In genomic region chr10:92142512-92142911, GRCh38 we compare ENCODE assay signal across 12 cellular contexts.
DNase-seq lines count a peak whose midpoint lies in the region; ATAC-seq and TF ChIP-seq lines count a peak whose summit lies in the region.
"Had no signal": no experiment of that assay in that cellular context is flagged by ENCODE, and none has a peak within 500 bp of the region (broad histone marks: within the 10 kb centered on the region; RNA-seq: fewer than 3 reads in every experiment).

No MANE protein-coding gene starts in this region.

- intact Hi-C loops in dendritic cell treated with granulocyte-macrophage colony-stimulating factor and Interleukin-4, amounts not matched to agents 40 ng/mL and 50 ng/mL, for 4 days (cut with micrococcal nuclease): no loop called here
- intact Hi-C loops in body of pancreas (cut with DNase I): no loop called here

- peaks cover 15% of the 10 kb centered on the region for H3K4me1 ChIP-seq in body of pancreas

- peak; percentile 16 for DNase-seq in NCI-H748 (lab: John Stamatoyannopoulos, UW; ENCODE audit: unreplicated experiment)
- no peak for DNase-seq in NCI-H748 treated with DMSO at 0.1 percent for 48 hours (lab: John Stamatoyannopoulos, UW)
- peak; percentile 14 for DNase-seq in M059J (ENCODE audit: low read depth)
- no peak for DNase-seq in type B pancreatic cell (ENCODE audit: extremely low spot score, unreplicated experiment)
- no peak for DNase-seq in hepatic stellate cell (ENCODE audit: low spot score)
- DNase-seq in body of pancreas: no peak
- DNase-seq: activated CD4-positive, alpha-beta T cell treated with anti-CD3 and anti-CD28 coated beads for 36 hours; GOT3; NCI-H2081 treated with DMSO at 0.1 percent for 48 hours; small intestine had no signal

- H3K4me1 Mint-ChIP-seq in dendritic cell treated with granulocyte-macrophage colony-stimulating factor and Interleukin-4, amounts not matched to agents 40 ng/mL and 50 ng/mL, for 4 days (ENCODE audit: low read depth): peaks cover 34% of the 10 kb centered on the region
- peaks cover 6% of the 10 kb centered on the region for H3K4me1 Mint-ChIP-seq in type B pancreatic cell (ENCODE audit: unreplicated experiment)
- no peaks in the 10 kb centered on the region for H3K4me1 Mint-ChIP-seq in activated T-helper 17 cell treated with anti-CD3 and anti-CD28 coated beads, Interleukin-2, amount 50 U/mL, for 72 hours
- H3K4me1 Mint-ChIP-seq: activated CD4-positive, alpha-beta T cell treated with anti-CD3 and anti-CD28 coated beads for 36 hours had no signal

- peak overlapping the region; percentile 32 for H3K4me3 Mint-ChIP-seq in dendritic cell treated with granulocyte-macrophage colony-stimulating factor and Interleukin-4, amounts not matched to agents 40 ng/mL and 50 ng/mL, for 4 days
- H3K4me3 Mint-ChIP-seq in type B pancreatic cell: no peak overlapping the region
- H3K4me3 Mint-ChIP-seq in activated T-helper 17 cell treated with anti-CD3 and anti-CD28 coated beads, Interleukin-2, amount 50 U/mL, for 72 hours: no peak overlapping the region
- H3K4me3 Mint-ChIP-seq: activated CD4-positive, alpha-beta T cell treated with anti-CD3 and anti-CD28 coated beads for 36 hours had no signal

- peak overlapping the region; percentile 72 for H3K27ac Mint-ChIP-seq in dendritic cell treated with granulocyte-macrophage colony-stimulating factor and Interleukin-4, amounts not matched to agents 40 ng/mL and 50 ng/mL, for 4 days
- H3K27ac Mint-ChIP-seq in type B pancreatic cell: peak overlapping the region; percentile 33
- H3K27ac Mint-ChIP-seq in activated T-helper 17 cell treated with anti-CD3 and anti-CD28 coated beads, Interleukin-2, amount 50 U/mL, for 72 hours: no peak overlapping the region
- H3K27ac Mint-ChIP-seq: activated CD4-positive, alpha-beta T cell treated with anti-CD3 and anti-CD28 coated beads for 36 hours had no signal

- H3K4me3 ChIP-seq in body of pancreas: no peak overlapping the region

- ATAC-seq in activated T-helper 17 cell treated with anti-CD3 and anti-CD28 coated beads, Interleukin-2, amount 50 U/mL, for 72 hours (replicated peaks): no peak
- ATAC-seq in body of pancreas: no peak
- ATAC-seq: activated CD4-positive, alpha-beta T cell treated with anti-CD3 and anti-CD28 coated beads for 36 hours had no signal

- TF ChIP-seq POLR2A in body of pancreas (IDR thresholded peaks at IDR 0.05): no peak

- 57 to 60% methylated on average over 1 of the region's 1 CpG for WGBS in body of pancreas, 2 donors

- H3K27me3 ChIP-seq in body of pancreas: no peaks in the 10 kb centered on the region

- H3K36me3 Mint-ChIP-seq in dendritic cell treated with granulocyte-macrophage colony-stimulating factor and Interleukin-4, amounts not matched to agents 40 ng/mL and 50 ng/mL, for 4 days (ENCODE audit: low read depth): peaks cover 22% of the 10 kb centered on the region
- peaks cover 9% of the 10 kb centered on the region for H3K36me3 Mint-ChIP-seq in type B pancreatic cell
- peaks cover 22% of the 10 kb centered on the region for H3K36me3 Mint-ChIP-seq in activated T-helper 17 cell treated with anti-CD3 and anti-CD28 coated beads, Interleukin-2, amount 50 U/mL, for 72 hours (ENCODE audit: low read depth)

- no peaks in the 10 kb centered on the region for H3K27me3 Mint-ChIP-seq in dendritic cell treated with granulocyte-macrophage colony-stimulating factor and Interleukin-4, amounts not matched to agents 40 ng/mL and 50 ng/mL, for 4 days
- no peaks in the 10 kb centered on the region for H3K27me3 Mint-ChIP-seq in type B pancreatic cell
- no peaks in the 10 kb centered on the region for H3K27me3 Mint-ChIP-seq in activated T-helper 17 cell treated with anti-CD3 and anti-CD28 coated beads, Interleukin-2, amount 50 U/mL, for 72 hours
- H3K27me3 Mint-ChIP-seq: activated CD4-positive, alpha-beta T cell treated with anti-CD3 and anti-CD28 coated beads for 36 hours had no signal

- H3K36me3 ChIP-seq in body of pancreas (replicated peaks in 1 of 2; ENCODE audit: insufficient read depth in 1 of 2, low read depth in 2 of 2): peaks cover 0 to 1% of the 10 kb centered on the region in 2 donors

- peak overlapping the region in 2 of 4 donors; percentile 10 to 24 for H3K27ac ChIP-seq in body of pancreas

- H3K9me3 ChIP-seq in body of pancreas: no peaks in the 10 kb centered on the region

- TF ChIP-seq CTCF in type B pancreatic cell (conservative IDR thresholded peaks at IDR 0.05) (peak; percentile 39), body of pancreas (IDR thresholded peaks at IDR 0.05) (no peak)

- no peaks in the 10 kb centered on the region for H3K9me3 Mint-ChIP-seq in dendritic cell treated with granulocyte-macrophage colony-stimulating factor and Interleukin-4, amounts not matched to agents 40 ng/mL and 50 ng/mL, for 4 days
- no peaks in the 10 kb centered on the region for H3K9me3 Mint-ChIP-seq in type B pancreatic cell
- no peaks in the 10 kb centered on the region for H3K9me3 Mint-ChIP-seq in activated T-helper 17 cell treated with anti-CD3 and anti-CD28 coated beads, Interleukin-2, amount 50 U/mL, for 72 hours

Comparison
In these comparisons a context has a peak if more than half of its experiments do, and no peak if none do; other contexts are left out.
1. DNase-seq: peak in NCI-H748 (single experiment) and M059J (single experiment); none in NCI-H748 treated with DMSO at 0.1 percent for 48 hours (single experiment), type B pancreatic cell (single experiment), hepatic stellate cell (single experiment) and body of pancreas (0 of 4).